ENCODE assay signal across 8 cellular contexts in the genomic region with DNA sequence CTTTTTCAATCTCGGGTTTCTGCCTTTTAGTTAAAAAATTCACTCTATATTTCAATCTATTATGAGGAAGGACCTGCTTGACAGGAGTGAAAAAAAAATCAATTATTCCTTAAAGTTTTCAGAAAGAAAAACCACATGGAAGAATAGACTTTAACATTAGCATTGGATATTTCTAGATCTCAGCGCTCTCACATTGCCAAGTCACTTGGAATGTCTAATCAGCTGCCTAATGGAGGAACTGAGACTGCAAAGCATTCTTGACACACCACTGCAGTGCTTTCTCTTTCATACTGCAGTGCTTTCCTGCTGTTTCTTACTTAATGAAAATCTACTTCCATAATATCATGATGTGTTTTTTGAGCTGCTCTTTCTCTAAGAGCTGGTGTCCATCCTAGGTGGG. TPM values are rescaled to one million over a fixed set of nuclear protein-coding genes. Genes with fewer than 3 reads are reported as not detected.
DNase-seq lines count a peak whose midpoint lies in the region; ATAC-seq and TF ChIP-seq lines count a peak whose summit lies in the region.

No MANE protein-coding gene starts in this region.

- no peaks in the 10 kb centered on the region for H3K27me3 ChIP-seq in sigmoid colon

- TF ChIP-seq CTCF in GM12864 (IDR thresholded peaks at IDR 0.05; ENCODE audit: low read depth, low read length, missing control alignments) = no peak
- no peak for TF ChIP-seq CTCF in NB4 (IDR thresholded peaks at IDR 0.05; ENCODE audit: low read depth, low read length)
- TF ChIP-seq CTCF in fibroblast of pulmonary artery (IDR thresholded peaks at IDR 0.05; ENCODE audit: low read length, missing control alignments) = no peak
- no peak for TF ChIP-seq CTCF in sigmoid colon (IDR thresholded peaks at IDR 0.05)

- TF ChIP-seq POLR2A in NB4 (IDR thresholded peaks at IDR 0.05; ENCODE audit: extremely low read depth, insufficient read length) (no peak), sigmoid colon (IDR thresholded peaks at IDR 0.05) (no peak)

- DNase-seq in GM12864 (ENCODE audit: low read depth) (no peak), NB4 (ENCODE audit: low read depth) (peak; percentile 31), fibroblast of pulmonary artery (ENCODE audit: low read depth) (peak; percentile 29), sigmoid colon (no peak), dedifferentiated amniotic fluid mesenchymal stem cell (ENCODE audit: extremely low spot score) (no peak), A172 (ENCODE audit: low spot score) (no peak), NCI-H1092 treated with DMSO at 0.1 percent for 48 hours (lab: John Stamatoyannopoulos, UW) (no peak)

- H3K4me3 ChIP-seq in GM12864 (ENCODE audit: low read depth, low read length) (peak overlapping the region; percentile 14; the same call in 1 of the 2 replicates), NB4 (ENCODE audit: low read depth, low read length) (no peak overlapping the region), fibroblast of pulmonary artery (replicated peaks; ENCODE audit: low read depth, low read length) (no peak overlapping the region), sigmoid colon (no peak overlapping the region)

- H3K27ac ChIP-seq in sigmoid colon = peak overlapping the region; percentile 52 to 71 (median 65)

- intact Hi-C loops in sigmoid colon (cut with DNase I) = loop anchor here (5.0 kb wide), 1 partner anchor 57 kb away; the partner anchor contains the start of gene PAQR8

- peaks cover 0 to 27% (median 23%) of the 10 kb centered on the region in 4 donors for H3K4me1 ChIP-seq in sigmoid colon

- no peaks in the 10 kb centered on the region for H3K9me3 ChIP-seq in sigmoid colon

- TF ChIP-seq EP300 in sigmoid colon (IDR thresholded peaks at IDR 0.05) = no peak

- no peaks in the 10 kb centered on the region for H3K36me3 ChIP-seq in sigmoid colon

- ATAC-seq in GM21717 (IDR thresholded peaks at IDR 0.05; ENCODE audit: unreplicated experiment) = peak; percentile 61

- 35 to 64% methylated on average over 2 of the region's 2 CpGs for WGBS in sigmoid colon, 2 donors

RNA-seq across cellular contexts. Expression of gene MCM3, which starts 20.4 kb away (rescaled TPM):
- 10 to 100 TPM; 31.0 to 36.8 (median 32.8) TPM for total RNA-seq in sigmoid colon
- 10 to 100 TPM; 13.2 to 54.7 (median 16.6) TPM for polyA plus RNA-seq in sigmoid colon
- total RNA-seq in A172 (2014; rRNA removed; shearing (Covaris generic)) = 163 and 198 TPM in 2 replicates

RNA-seq across cellular contexts. Expression of gene PAQR8, which starts 57.0 kb away (rescaled TPM):
- total RNA-seq in sigmoid colon = 10 to 100 TPM; 12.2 to 17.4 (median 13.8) TPM
- polyA plus RNA-seq in sigmoid colon = 10 to 100 TPM; 15.6 to 49.2 (median 16.4) TPM
- 2.7 and 3.6 TPM in 2 replicates for total RNA-seq in A172 (2014; rRNA removed; shearing (Covaris generic))

Comparison
In these comparisons a context has a peak if more than half of its experiments do, and no peak if none do; other contexts are left out.
1. DNase-seq: peak in NB4 (single experiment) and fibroblast of pulmonary artery (single experiment); none in GM12864 (single experiment), sigmoid colon (single experiment), dedifferentiated amniotic fluid mesenchymal stem cell (single experiment), A172 (single experiment) and NCI-H1092 treated with DMSO at 0.1 percent for 48 hours (single experiment).